In the genomic region with DNA sequence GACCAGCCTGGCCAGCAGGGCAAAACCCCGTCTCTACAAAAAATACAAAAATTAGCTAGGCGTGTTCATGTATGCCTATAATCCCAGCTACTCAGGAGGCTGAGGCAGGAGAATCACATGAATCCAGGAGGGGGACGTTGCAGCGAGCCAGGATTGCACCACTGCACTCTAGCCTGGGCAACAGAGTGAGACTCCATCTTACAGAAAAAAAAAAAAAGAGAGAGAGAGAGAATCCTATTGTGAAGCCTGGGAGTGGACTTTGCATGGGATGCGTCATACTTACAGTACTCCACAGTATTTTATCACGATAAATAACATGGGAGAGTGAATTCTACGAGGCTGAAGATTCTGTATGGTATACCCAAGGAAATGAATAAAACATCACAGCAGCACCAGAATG, we compare ENCODE assay signal across 24 cellular contexts.
DNase-seq lines count a peak whose midpoint lies in the region; ATAC-seq, FAIRE-seq and TF ChIP-seq lines count a peak whose summit lies in the region.
"Had no signal": no experiment of that assay in that cellular context is flagged by ENCODE, and none has a peak within 500 bp of the region (broad histone marks: within the 10 kb centered on the region; RNA-seq: fewer than 3 reads in every experiment).

No MANE protein-coding gene starts in this region.

- H4K20me1 ChIP-seq in HepG2 (ENCODE audit: insufficient read depth, low read length): no peaks in the 10 kb centered on the region

- in situ Hi-C loops in HepG2 (cut with HindIII; ENCODE audit: extremely low pct_ligation_motif_present, low pct_unique_long_range_greater_than_20kb): no loop called here

- intact Hi-C loops in HepG2 (cut with micrococcal nuclease; ENCODE audit: unreplicated experiment) (no loop called here), right lobe of liver (cut with DNase I) (no loop called here)

- CTCF ChIA-PET in HepG2 (lab: Yijun Ruan, JAX; ENCODE audit: low intra/inter-chr PET ratio, low total read pairs): no interaction called here

- no peaks in the 10 kb centered on the region for H3K79me2 ChIP-seq in HepG2 (ENCODE audit: insufficient read depth, low read length)

- H3K4me3 ChIP-seq in HepG2 (replicated peaks in 1 of 3; ENCODE audit: insufficient read depth in 1 of 3, low read depth in 2 of 3, low read length in 3 of 3) (no peak overlapping the region), right lobe of liver (no peak overlapping the region), small intestine (ENCODE audit: low read depth in 1 of 2, low read length in 2 of 2) (no peak overlapping the region)
- H3K4me3 ChIP-seq: A549, K562 had no signal

- POLR2A ChIA-PET in HepG2 (lab: Yijun Ruan, JAX): no interaction called here

- H3K4me2 ChIP-seq in HepG2 (ENCODE audit: low read depth, low read length): no peak overlapping the region
- H3K4me2 ChIP-seq: A549 had no signal

- H3K4me1 ChIP-seq in HepG2 (ENCODE audit: insufficient read depth, low read length) (peaks cover 63% of the 10 kb centered on the region), right lobe of liver (no peaks in the 10 kb centered on the region), small intestine (ENCODE audit: control insufficient read depth in 2 of 2, insufficient read depth in 1 of 2, low read depth in 1 of 2, low read length in 1 of 2) (peaks cover 0 to 10% of the 10 kb centered on the region in 2 donors)

- H3K27me3 ChIP-seq in HepG2 (ENCODE audit: control insufficient read depth in 1 of 2, insufficient read depth in 2 of 2, low read length in 2 of 2) (no peaks in the 10 kb centered on the region), right lobe of liver (no peaks in the 10 kb centered on the region), small intestine (ENCODE audit: control insufficient read depth in 2 of 2, insufficient read depth in 2 of 2, low read length in 2 of 2) (no peaks in the 10 kb centered on the region)

- 55% methylated on average over 7 of the region's 7 CpGs for WGBS in HepG2 (ENCODE audit: low lambda C conversion rate)
- 72% methylated on average over 7 of the region's 7 CpGs for WGBS in right lobe of liver (ENCODE audit: insufficient coverage, low coverage, low lambda C conversion rate, missing lambda C conversion rate)
- WGBS in small intestine, 3 donors: 43 to 67% (median 50%) methylated on average over 7 of the region's 7 CpGs

- H3K9ac ChIP-seq in HepG2 (ENCODE audit: insufficient read depth, low read depth, low read length): no peak overlapping the region

- H3K9me3 ChIP-seq in HepG2 (ENCODE audit: low read length) (no peaks in the 10 kb centered on the region), right lobe of liver (no peaks in the 10 kb centered on the region), small intestine (ENCODE audit: control insufficient read depth, low read depth) (no peaks in the 10 kb centered on the region)
- H3K9me3 ChIP-seq: A549 had no signal

- no peak overlapping the region for H2AFZ ChIP-seq in HepG2 (ENCODE audit: low read length)

- ATAC-seq in HepG2 (peak; percentile 37; the same call in 2 of the 3 replicates), right lobe of liver (no peak), HG02588 (IDR thresholded peaks at IDR 0.05; ENCODE audit: unreplicated experiment) (no peak)
- ATAC-seq: A549, HCT116, K562 had no signal

- TF ChIP-seq RAD21 in HepG2 (CRISPR knock-in tag; IDR thresholded peaks at IDR 0.05): no peak

- TF ChIP-seq POLR2A in HepG2 (IDR thresholded peaks at IDR 0.05; ENCODE audit: insufficient read depth in 1 of 2, low read depth in 2 of 2, low read length in 2 of 2): no peak
- no peak for TF ChIP-seq POLR2A in right lobe of liver (IDR thresholded peaks at IDR 0.05)

- no TSS peak for BruUV-seq in HepG2 (replicated peaks; lab: Mats Ljungman, UMichigan)

- TF ChIP-seq EP300 in HepG2 (IDR thresholded peaks at IDR 0.05; ENCODE audit: low read depth in 2 of 2, low read length in 2 of 2) (no peak), HepG2 (CRISPR knock-in tag; IDR thresholded peaks at IDR 0.05; ENCODE audit: borderline replicate concordance) (no peak)

- peak; percentile 51 for DNase-seq in HepG2 (ENCODE audit: low spot score)
- DNase-seq in right lobe of liver: no peak
- DNase-seq in mucosa of gallbladder (ENCODE audit: low spot score): peak; percentile 21
- peak; percentile 68 for DNase-seq in small intestine
- DNase-seq in activated CD4-positive, CD25-positive, alpha-beta regulatory T cell (lab: John Stamatoyannopoulos, UW): no peak
- no peak for DNase-seq in anterior cingulate cortex (lab: John Stamatoyannopoulos, UW)
- DNase-seq: AML-193; CD4-positive, alpha-beta memory T cell; DMS153; DMS79; GDM1; GOT3; H7; HFFc6; IMR-90 had no signal

- TF ChIP-seq CTCF in HepG2 (CRISPR knock-in tag; IDR thresholded peaks at IDR 0.05) (no peak), right lobe of liver (IDR thresholded peaks at IDR 0.05) (no peak)

- H3K36me3 ChIP-seq in HepG2 (replicated peaks in 1 of 2; ENCODE audit: control insufficient read depth in 1 of 2, insufficient read depth in 2 of 2, low read length in 2 of 2) (no peaks in the 10 kb centered on the region), right lobe of liver (no peaks in the 10 kb centered on the region), small intestine (ENCODE audit: control insufficient read depth in 2 of 2, insufficient read depth in 2 of 2, low read length in 2 of 2) (no peaks in the 10 kb centered on the region)

- H3K27ac ChIP-seq in HepG2 (ENCODE audit: extremely low read length, insufficient read depth, low read length) (no peak overlapping the region), right lobe of liver (no peak overlapping the region), small intestine (ENCODE audit: low read depth in 1 of 2, low read length in 1 of 2) (no peak overlapping the region)
- H3K27ac ChIP-seq: 22Rv1, A549, C4-2B, HL-60 had no signal

- no peak for FAIRE-seq in HepG2 (lab: Jason Lieb, UNC)
- FAIRE-seq in small intestine (lab: Jason Lieb, UNC): no peak
- FAIRE-seq: A549, GM12892, GM18507, K562 had no signal

TF ChIP-seq in HepG2, 621 proteins besides CTCF, POLR2A, EP300 and RAD21 (continues in another document):
- TF ChIP-seq ZNF891 (CRISPR knock-in tag; IDR thresholded peaks at IDR 0.05) (no peak), SOX13 (IDR thresholded peaks at IDR 0.05) (no peak), SOX13 (CRISPR knock-in tag; conservative IDR thresholded peaks at IDR 0.05 in 1 of 2, IDR thresholded peaks at IDR 0.05 in 1 of 2) (0 out of 4 replicates have a peak, but pooled peaks of 1 of the 2 experiments have one; percentile 8), FOXP4 (CRISPR knock-in tag; IDR thresholded peaks at IDR 0.05) (no peak), ATF3 (CRISPR knock-in tag; IDR thresholded peaks at IDR 0.05) (no peak), ZNF121 (CRISPR knock-in tag; IDR thresholded peaks at IDR 0.05) (0 out of 2 replicates have a peak, but pooled peaks have one; percentile 13), CREB1 (IDR thresholded peaks at IDR 0.05) (no peak), CREB1 (CRISPR knock-in tag; IDR thresholded peaks at IDR 0.05) (0 out of 2 replicates have a peak, but pooled peaks have one; percentile 27), TCF12 (IDR thresholded peaks at IDR 0.05) (no peak), TCF12 (CRISPR knock-in tag; IDR thresholded peaks at IDR 0.05) (no peak), TBL1XR1 (IDR thresholded peaks at IDR 0.05; ENCODE audit: borderline replicate concordance, low read length, partially characterized antibody) (no peak), ZNF235 (CRISPR knock-in tag; IDR thresholded peaks at IDR 0.05; ENCODE audit: borderline replicate concordance) (no peak), ZNF616 (CRISPR knock-in tag; IDR thresholded peaks at IDR 0.05; ENCODE audit: low read depth) (no peak), ZNF737 (CRISPR knock-in tag; IDR thresholded peaks at IDR 0.05; ENCODE audit: borderline replicate concordance) (no peak), ZNF362 (CRISPR knock-in tag; IDR thresholded peaks at IDR 0.05; ENCODE audit: borderline replicate concordance) (peak; percentile 78), CHD4 (IDR thresholded peaks at IDR 0.05; ENCODE audit: borderline replicate concordance, low read length) (peak; percentile 39; the same call in 1 of the 2 replicates), MAFG (CRISPR knock-in tag; IDR thresholded peaks at IDR 0.05) (no peak)

Comparison
In these comparisons a context has a peak if more than half of its experiments do, and no peak if none do; other contexts are left out.
1. DNase-seq: peak in HepG2 (single experiment), mucosa of gallbladder (single experiment) and small intestine (single experiment); none in right lobe of liver (0 of 3), activated CD4-positive, CD25-positive, alpha-beta regulatory T cell (0 of 4) and anterior cingulate cortex (0 of 58).